ENCODE assay signal across 7 cellular contexts in the genomic region with DNA sequence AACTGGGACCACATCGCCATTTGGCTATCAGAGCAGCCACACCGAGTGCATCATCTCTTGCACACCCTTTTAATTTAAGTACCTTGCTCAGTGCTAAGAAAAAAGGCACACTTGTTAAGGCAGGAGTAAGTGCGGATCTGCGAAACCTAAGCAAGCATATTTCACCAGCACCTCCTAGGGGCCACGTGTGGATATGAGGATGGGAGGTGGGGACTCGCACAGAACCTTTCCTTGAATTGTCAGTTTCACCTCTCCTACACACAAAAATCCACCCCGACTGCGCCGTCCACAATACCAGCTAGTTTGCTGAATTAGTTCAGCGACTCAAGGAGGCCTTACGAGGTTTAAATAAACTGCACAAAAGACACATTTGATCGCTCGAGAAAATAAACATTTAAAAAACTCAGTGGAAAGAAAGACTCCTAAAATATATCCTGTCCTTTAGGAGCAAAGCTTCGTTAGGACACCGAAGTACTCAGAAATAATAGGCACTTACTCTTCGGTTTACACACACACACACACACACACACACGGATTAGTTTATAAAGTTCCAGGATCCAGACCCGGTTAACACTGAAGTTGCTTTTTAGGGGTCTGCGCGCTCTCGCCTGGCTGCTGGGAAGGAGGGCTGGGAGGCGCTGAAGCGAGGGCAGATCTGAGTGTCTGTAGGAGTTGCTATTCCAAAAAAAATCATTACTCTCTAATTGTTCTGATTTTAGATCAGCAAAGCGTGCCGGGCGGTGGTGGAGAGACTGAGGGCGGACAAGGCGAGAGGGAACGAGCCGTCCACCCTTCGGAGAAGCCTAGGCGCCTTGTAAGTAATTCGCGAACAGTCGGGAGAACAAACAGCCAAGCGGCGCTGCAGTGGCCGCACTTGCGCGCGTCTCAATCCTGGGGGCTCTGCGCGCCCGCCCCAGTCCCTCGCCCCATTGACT. TPM values are rescaled to one million over a fixed set of nuclear protein-coding genes. Genes with fewer than 3 reads are reported as not detected.
DNase-seq lines count a peak whose midpoint lies in the region; ATAC-seq and TF ChIP-seq lines count a peak whose summit lies in the region.

No MANE protein-coding gene starts in this region.

- no peak overlapping the region for H2BK12ac ChIP-seq in H9 (ENCODE audit: insufficient read length, low read depth, low read length)

- H2AFZ ChIP-seq in H9 (ENCODE audit: low read length) (peak overlapping the region; percentile 49), neuron (ENCODE audit: low read depth, low read length) (peak overlapping the region; percentile 96)

- H3K27ac ChIP-seq in H9 (ENCODE audit: insufficient read length, low read depth, low read length), result no peak overlapping the region

- no peak overlapping the region for H3K23ac ChIP-seq in H9 (ENCODE audit: insufficient read length, low read depth, low read length)

- no peak overlapping the region; a peak in 1 of 7 replicates for H3K27ac Mint-ChIP-seq in H9
- no peak overlapping the region for H3K27ac Mint-ChIP-seq in activated T-helper 1 cell treated with anti-CD3 and anti-CD28 coated beads, Interleukin-12 subunit alpha, Interleukin-12 subunit beta, Interleukin-2, Interleukin-4 antibody, amounts not matched to agents 30 ng/mL and 10 ng/mL and 1 ng/mL, durations not matched to agents 14 hours and 24 hours and 36 hours

- peak overlapping the region; percentile 49 for H3K4me3 ChIP-seq in GM08714 (ENCODE audit: low read length)
- peak overlapping the region; percentile 65 for H3K4me3 ChIP-seq in neuron (ENCODE audit: low read length)

- H3K14ac ChIP-seq in H9 (ENCODE audit: insufficient read depth, low read length), result no peak overlapping the region

- no peak overlapping the region for H3K4ac ChIP-seq in H9 (ENCODE audit: low read depth, low read length)

- no peaks in the 10 kb centered on the region for H3K79me1 ChIP-seq in H9 (ENCODE audit: insufficient read depth, low read depth, low read length, poor library complexity, severe bottlenecking)

- no peaks in the 10 kb centered on the region for H3K36me3 ChIP-seq in neuron (ENCODE audit: insufficient read depth, low read length)

- no peak overlapping the region for H2BK120ac ChIP-seq in H9 (ENCODE audit: low read depth, low read length, poor library complexity, severe bottlenecking)

- H3K79me2 ChIP-seq in H9 (ENCODE audit: insufficient read depth, low read length), result no peaks in the 10 kb centered on the region

- H3K9ac ChIP-seq in H9 (ENCODE audit: extremely low read depth, insufficient read length, low read length), result peak overlapping the region; percentile 39

- H3T11ph ChIP-seq in H9 (ENCODE audit: low read length), result no peak overlapping the region

- no peak overlapping the region for H2BK20ac ChIP-seq in H9 (ENCODE audit: low read depth, low read length, poor library complexity, severe bottlenecking)

- no peak overlapping the region for H3K18ac ChIP-seq in H9 (ENCODE audit: insufficient read length, low read depth, low read length)

- H3K9me3 ChIP-seq in H9 (ENCODE audit: control insufficient read depth, low read depth, low read length), result no peaks in the 10 kb centered on the region
- no peaks in the 10 kb centered on the region for H3K9me3 ChIP-seq in neuron (ENCODE audit: low read length)

- ATAC-seq in GM18867 (IDR thresholded peaks at IDR 0.05; ENCODE audit: unreplicated experiment), result no peak

- peak; percentile 84 for DNase-seq in H9
- peak; percentile 76 for DNase-seq in NCI-H2107 treated with DMSO at 0.1 percent for 48 hours (lab: John Stamatoyannopoulos, UW; ENCODE audit: unreplicated experiment)
- DNase-seq in activated T-helper 1 cell treated with anti-CD3 and anti-CD28 coated beads, Interleukin-12 subunit alpha, Interleukin-12 subunit beta, Interleukin-2, Interleukin-4 antibody, amounts not matched to agents 30 ng/mL and 10 ng/mL and 1 ng/mL, durations not matched to agents 14 hours and 24 hours and 36 hours (ENCODE audit: low spot score), result no peak
- DNase-seq in head of caudate nucleus, result peak; percentile 66 to 93 (median 83)

- H4K20me1 ChIP-seq in H9 (ENCODE audit: control insufficient read depth, insufficient read depth, insufficient read length), result no peaks in the 10 kb centered on the region

- WGBS in H9 (ENCODE audit: extremely low coverage, insufficient read length, low lambda C conversion rate), result no CpG with 5 or more reads among the region's 45 CpGs

- TF ChIP-seq CTCF in H9 (conservative IDR thresholded peaks at IDR 0.05), result peak; percentile 74

- H4K8ac ChIP-seq in H9 (replicated peaks; ENCODE audit: insufficient read length, low read depth, low read length), result no peak overlapping the region

- H3K4me1 Mint-ChIP-seq in H9, result peaks cover 15 to 17% of the 10 kb centered on the region in 2 experiments
- peaks cover 18% of the 10 kb centered on the region for H3K4me1 Mint-ChIP-seq in activated T-helper 1 cell treated with anti-CD3 and anti-CD28 coated beads, Interleukin-12 subunit alpha, Interleukin-12 subunit beta, Interleukin-2, Interleukin-4 antibody, amounts not matched to agents 30 ng/mL and 10 ng/mL and 1 ng/mL, durations not matched to agents 14 hours and 24 hours and 36 hours (ENCODE audit: low read depth)

- H3K56ac ChIP-seq in H9 (ENCODE audit: insufficient read length, low read depth, low read length), result no peak overlapping the region

- no peaks in the 10 kb centered on the region for H3K9me3 Mint-ChIP-seq in H9
- no peaks in the 10 kb centered on the region for H3K9me3 Mint-ChIP-seq in activated T-helper 1 cell treated with anti-CD3 and anti-CD28 coated beads, Interleukin-12 subunit alpha, Interleukin-12 subunit beta, Interleukin-2, Interleukin-4 antibody, amounts not matched to agents 30 ng/mL and 10 ng/mL and 1 ng/mL, durations not matched to agents 14 hours and 24 hours and 36 hours

- H3K4me3 Mint-ChIP-seq in H9, result peak overlapping the region; percentile 78 to 87
- peak overlapping the region; percentile 81 for H3K4me3 Mint-ChIP-seq in activated T-helper 1 cell treated with anti-CD3 and anti-CD28 coated beads, Interleukin-12 subunit alpha, Interleukin-12 subunit beta, Interleukin-2, Interleukin-4 antibody, amounts not matched to agents 30 ng/mL and 10 ng/mL and 1 ng/mL, durations not matched to agents 14 hours and 24 hours and 36 hours

- H2BK5ac ChIP-seq in H9 (ENCODE audit: insufficient read length, low read length), result no peak overlapping the region

- peaks cover 46% of the 10 kb centered on the region for H3K27me3 Mint-ChIP-seq in H9 (ENCODE audit: low read depth)
- peaks cover 49% of the 10 kb centered on the region for H3K27me3 Mint-ChIP-seq in activated T-helper 1 cell treated with anti-CD3 and anti-CD28 coated beads, Interleukin-12 subunit alpha, Interleukin-12 subunit beta, Interleukin-2, Interleukin-4 antibody, amounts not matched to agents 30 ng/mL and 10 ng/mL and 1 ng/mL, durations not matched to agents 14 hours and 24 hours and 36 hours (ENCODE audit: insufficient read depth)

- H3K27me3 ChIP-seq in H9 (ENCODE audit: insufficient read depth, low read length) (peaks cover 5% of the 10 kb centered on the region; the same call in 1 of the 2 replicates), neuron (ENCODE audit: insufficient read depth, low read length) (no peaks in the 10 kb centered on the region)

- H2AK5ac ChIP-seq in H9 (ENCODE audit: insufficient read length, low read length), result no peak overlapping the region

- H3K36me3 Mint-ChIP-seq in H9 (ENCODE audit: insufficient read depth in 1 of 3, low read depth in 3 of 3), result no peaks in the 10 kb centered on the region
- no peaks in the 10 kb centered on the region for H3K36me3 Mint-ChIP-seq in activated T-helper 1 cell treated with anti-CD3 and anti-CD28 coated beads, Interleukin-12 subunit alpha, Interleukin-12 subunit beta, Interleukin-2, Interleukin-4 antibody, amounts not matched to agents 30 ng/mL and 10 ng/mL and 1 ng/mL, durations not matched to agents 14 hours and 24 hours and 36 hours (ENCODE audit: low read depth)

- peak overlapping the region; percentile 91 for H3K4me2 ChIP-seq in H9 (ENCODE audit: insufficient read depth, insufficient read length, low read length)

- H3K4me1 ChIP-seq in H9 (ENCODE audit: insufficient read depth, low read length) (no peaks in the 10 kb centered on the region; the same call in 1 of the 2 replicates), neuron (ENCODE audit: insufficient read depth, low read length) (peaks cover 23% of the 10 kb centered on the region)

- intact Hi-C loops in activated T-helper 1 cell treated with anti-CD3 and anti-CD28 coated beads, Interleukin-12 subunit alpha, Interleukin-12 subunit beta, Interleukin-2, Interleukin-4 antibody, amounts not matched to agents 30 ng/mL and 10 ng/mL and 1 ng/mL, durations not matched to agents 14 hours and 24 hours and 36 hours (cut with micrococcal nuclease), result loop anchor here (10.0 kb wide), 1 partner anchor 844 kb away; the partner anchor contains the start of gene ABCA5
- intact Hi-C loops in head of caudate nucleus (cut with DNase I), result loop anchor here (5.0 kb wide), 2 partner anchors 384 to 454 kb away; no protein-coding TSS in a partner anchor

- H4K91ac ChIP-seq in H9 (ENCODE audit: insufficient read length, low read depth, low read length), result no peak overlapping the region

- H3K23me2 ChIP-seq in H9 (ENCODE audit: insufficient read length, low read depth, low read length, poor library complexity, severe bottlenecking), result peaks cover 17% of the 10 kb centered on the region

- no peak overlapping the region for H2BK15ac ChIP-seq in H9 (ENCODE audit: low read depth, low read length)

- H4K5ac ChIP-seq in H9 (ENCODE audit: insufficient read length, low read depth, low read length), result no peak overlapping the region

RNA-seq across cellular contexts. Expression of gene KCNJ2, which starts 1.0 kb away (rescaled TPM):
- total RNA-seq in H9 (2021), result 0.15 and 0.29 TPM in 2 replicates
- total RNA-seq in activated T-helper 1 cell treated with anti-CD3 and anti-CD28 coated beads, Interleukin-12 subunit alpha, Interleukin-12 subunit beta, Interleukin-2, Interleukin-4 antibody, amounts not matched to agents 30 ng/mL and 10 ng/mL and 1 ng/mL, durations not matched to agents 14 hours and 24 hours and 36 hours, result 0.05 TPM in 1 of 2 replicates, not detected in the other
